13 cellular contexts compared by ENCODE assay signal in genomic region chr6:119586250-119586882, GRCh38.
A peak's percentile ranks its signal among the peaks of the same experiment; 100 is the strongest.
DNase-seq lines count a peak whose midpoint lies in the region; ATAC-seq and TF ChIP-seq lines count a peak whose summit lies in the region.
"Had no signal": no experiment of that assay in that cellular context is flagged by ENCODE, and none has a peak within 500 bp of the region (broad histone marks: within the 10 kb centered on the region; RNA-seq: fewer than 3 reads in every experiment).

No MANE protein-coding gene starts in this region.

- no peak for TF ChIP-seq EP300 in SK-N-SH (IDR thresholded peaks at IDR 0.05; ENCODE audit: borderline replicate concordance in 1 of 2, low read depth in 1 of 2, low read length in 1 of 2)

- no peaks in the 10 kb centered on the region for H3K36me3 ChIP-seq in SK-N-SH (replicated peaks in 1 of 2; ENCODE audit: control insufficient read depth in 1 of 2, insufficient read depth in 2 of 2, low read length in 1 of 2)
- H3K36me3 ChIP-seq in breast epithelium = no peaks in the 10 kb centered on the region
- H3K36me3 ChIP-seq: adrenal gland had no signal

- CTCF ChIA-PET in SK-N-SH (lab: Yijun Ruan, JAX) = no interaction called here

- no peak overlapping the region for H3K4me3 ChIP-seq in SK-N-SH (ENCODE audit: low read depth in 2 of 2, low read length in 1 of 2)
- no peak overlapping the region for H3K4me3 ChIP-seq in breast epithelium
- H3K4me3 ChIP-seq: A549, adrenal gland had no signal

- H3K9me3 ChIP-seq in SK-N-SH = no peaks in the 10 kb centered on the region
- no peaks in the 10 kb centered on the region for H3K9me3 ChIP-seq in breast epithelium
- H3K9me3 ChIP-seq: A549, adrenal gland had no signal

- no peak overlapping the region for H3K4me2 ChIP-seq in SK-N-SH
- H3K4me2 ChIP-seq: A549 had no signal

- no peak for TF ChIP-seq CTCF in SK-N-SH (IDR thresholded peaks at IDR 0.05)
- TF ChIP-seq CTCF in breast epithelium (IDR thresholded peaks at IDR 0.05) = no peak

- H3K27me3 ChIP-seq in SK-N-SH (ENCODE audit: insufficient read depth) = no peaks in the 10 kb centered on the region
- no peaks in the 10 kb centered on the region for H3K27me3 ChIP-seq in breast epithelium
- H3K27me3 ChIP-seq: adrenal gland had no signal

- TF ChIP-seq RAD21 in SK-N-SH (IDR thresholded peaks at IDR 0.05; ENCODE audit: low read length) = no peak

- no peaks in the 10 kb centered on the region for H3F3A ChIP-seq in SK-N-SH (replicated peaks; ENCODE audit: insufficient read depth)

- H3K79me2 ChIP-seq in SK-N-SH (ENCODE audit: insufficient read depth) = no peaks in the 10 kb centered on the region

- H3K27ac ChIP-seq in SK-N-SH (ENCODE audit: low read depth in 2 of 2, low read length in 1 of 2) (no peak overlapping the region), breast epithelium (no peak overlapping the region)
- H3K27ac ChIP-seq: A549, adrenal gland, HL-60 had no signal

- WGBS in SK-N-SH (ENCODE audit: low lambda C conversion rate) = 88% methylated on average over 3 of the region's 3 CpGs

- intact Hi-C loops in breast epithelium (cut with DNase I; ENCODE audit: low total_unique reads) = no loop called here

- no peaks in the 10 kb centered on the region for H4K20me1 ChIP-seq in SK-N-SH (ENCODE audit: insufficient read depth)

- H3K9ac ChIP-seq in SK-N-SH = no peak overlapping the region

- ATAC-seq in HG02571 (IDR thresholded peaks at IDR 0.05; ENCODE audit: unreplicated experiment) (peak; percentile 98), HG03442 (IDR thresholded peaks at IDR 0.05; ENCODE audit: unreplicated experiment) (peak; percentile 96)
- ATAC-seq: A549 had no signal

- H3K4me1 ChIP-seq in SK-N-SH (ENCODE audit: control insufficient read depth in 1 of 2, insufficient read depth in 2 of 2, low read depth in 1 of 2, low read length in 1 of 2) = peaks cover 0 to 4% of the 10 kb centered on the region in 2 experiments; a peak in 1 of 4 replicates
- H3K4me1 ChIP-seq in breast epithelium = no peaks in the 10 kb centered on the region
- H3K4me1 ChIP-seq: A549, adrenal gland had no signal

- no peaks in the 10 kb centered on the region for H3K9me2 ChIP-seq in SK-N-SH

- no peak for TF ChIP-seq POLR2A in breast epithelium (IDR thresholded peaks at IDR 0.05)

- DNase-seq in NCI-H82 (lab: John Stamatoyannopoulos, UW) (peak; percentile 12), NCI-H82 treated with DMSO at 0.1 percent for 48 hours (lab: John Stamatoyannopoulos, UW; ENCODE audit: unreplicated experiment) (no peak), SK-N-SH (no peak), breast epithelium (ENCODE audit: low spot score in 2 of 2) (no peak), NCI-H128 (lab: John Stamatoyannopoulos, UW; ENCODE audit: unreplicated experiment) (no peak)
- no peak for DNase-seq in activated CD4-positive, alpha-beta T cell treated with anti-CD3 and anti-CD28 coated beads for 4 hours
- DNase-seq: activated CD8-positive, alpha-beta memory T cell treated with anti-CD3 and anti-CD28 coated beads for 24 hours; adrenal gland; NCI-H2081 treated with DMSO at 0.1 percent for 48 hours had no signal

- POLR2A ChIA-PET in SK-N-SH (lab: Yijun Ruan, JAX) = no interaction called here

- no peak overlapping the region for H2AFZ ChIP-seq in SK-N-SH (ENCODE audit: low read depth)

TF ChIP-seq in SK-N-SH, 30 proteins besides CTCF, POLR2A, EP300 and RAD21:
- TF ChIP-seq TCF12 (IDR thresholded peaks at IDR 0.05) (no peak), REST (IDR thresholded peaks at IDR 0.05; ENCODE audit: low read depth, low read length) (no peak), PBX3 (IDR thresholded peaks at IDR 0.05) (no peak), GABPA (IDR thresholded peaks at IDR 0.05; ENCODE audit: low read depth) (no peak), TAF1 (IDR thresholded peaks at IDR 0.05; ENCODE audit: borderline replicate concordance, low read depth, low read length) (no peak), FOXJ3 (CRISPR knock-in tag; IDR thresholded peaks at IDR 0.05) (no peak), POLR2AphosphoS5 (IDR thresholded peaks at IDR 0.05; ENCODE audit: low read depth, low read length) (no peak), IRF3 (IDR thresholded peaks at IDR 0.05; ENCODE audit: low read depth, low read length) (no peak), FOXM1 (IDR thresholded peaks at IDR 0.05; ENCODE audit: low read depth) (no peak), ELF1 (IDR thresholded peaks at IDR 0.05) (no peak), JUND (IDR thresholded peaks at IDR 0.05) (no peak)
